ENCODE assay signal across 9 cellular contexts in the genomic region with DNA sequence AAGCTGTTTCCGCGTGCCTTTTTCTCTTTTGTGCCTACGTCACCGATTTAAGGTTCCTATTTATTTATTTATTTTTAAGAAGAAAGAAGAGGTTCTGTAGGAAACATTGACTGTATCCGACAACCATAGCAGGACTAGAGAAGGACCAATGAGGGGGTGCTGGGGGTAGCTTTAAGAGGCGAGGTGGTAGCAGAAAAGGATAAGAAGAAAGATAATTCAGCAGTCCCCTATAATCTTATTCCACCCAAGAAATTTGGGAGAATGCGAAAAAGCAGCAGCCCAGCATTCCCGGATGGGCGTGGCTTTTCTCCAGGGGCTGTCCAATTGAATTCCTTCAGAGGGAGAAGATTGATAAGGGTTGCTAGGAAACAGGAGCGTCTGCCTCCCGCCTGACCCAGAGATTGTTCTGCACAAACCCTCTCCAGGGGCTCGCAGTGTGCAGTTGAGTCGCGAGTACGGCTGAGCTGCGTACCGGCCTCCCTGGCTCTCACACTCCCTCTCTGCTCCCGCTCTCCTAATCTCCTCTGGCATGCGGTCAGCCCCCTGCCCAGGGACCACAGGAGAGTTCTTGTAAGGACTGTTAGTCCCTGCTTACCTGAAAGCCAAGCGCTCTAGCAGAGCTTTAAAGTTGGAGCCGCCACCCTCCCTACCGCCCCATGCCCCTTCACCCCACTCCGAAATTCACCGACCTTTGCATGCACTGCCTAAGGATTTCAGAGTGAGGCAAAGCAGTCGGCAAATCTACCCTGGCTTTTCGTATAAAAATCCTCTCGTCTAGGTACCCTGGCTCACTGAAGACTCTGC.
DNase-seq lines count a peak whose midpoint lies in the region; ATAC-seq lines count a peak whose summit lies in the region.
"Had no signal": no experiment of that assay in that cellular context is flagged by ENCODE, and none has a peak within 500 bp of the region (broad histone marks: within the 10 kb centered on the region; RNA-seq: fewer than 3 reads in every experiment).

A gene (plus strand): TSS at position 432 of the 804 bp plus-strand sequence. CDS start 121,237 bp downstream, outside the sequence.

- no peak for ATAC-seq in GM21528 (IDR thresholded peaks at IDR 0.05; ENCODE audit: low FRiP score, unreplicated experiment)

- H3K9me3 ChIP-seq in neuron (ENCODE audit: low read length): no peaks in the 10 kb centered on the region

- peak within 1 kb of the TSS; percentile 88 for H3K4me3 ChIP-seq in neuron (ENCODE audit: low read length)

- no peaks in the 10 kb centered on the region for H3K36me3 ChIP-seq in neuron (ENCODE audit: insufficient read depth, low read length)

- peak within 1 kb of the TSS; percentile 60 for H2AFZ ChIP-seq in neuron (ENCODE audit: low read depth, low read length)

- DNase-seq in COLO829 (ENCODE audit: low spot score) (peak; percentile 13), NCI-H526 (lab: John Stamatoyannopoulos, UW) (peak; percentile 51 to 76), globus pallidus (ENCODE audit: low spot score) (peak; percentile 91), NCI-H2081 (lab: John Stamatoyannopoulos, UW) (no peak)
- DNase-seq in effector CD4-positive, alpha-beta T cell: no peak
- no peak for DNase-seq in activated CD4-positive, alpha-beta T cell treated with anti-CD3 and anti-CD28 coated beads for 48 hours
- DNase-seq: NCI-H2171 had no signal

- H3K4me1 ChIP-seq in neuron (ENCODE audit: insufficient read depth, low read length): peaks cover 38% of the 10 kb centered on the region

- H3K27me3 ChIP-seq in neuron (ENCODE audit: insufficient read depth, low read length): no peaks in the 10 kb centered on the region

Comparison
In these comparisons a context has a peak if more than half of its experiments do, and no peak if none do; other contexts are left out.
1. DNase-seq: peak in COLO829 (single experiment), NCI-H526 (2 of 2) and globus pallidus (single experiment); none in effector CD4-positive, alpha-beta T cell (single experiment), NCI-H2081 (0 of 2) and activated CD4-positive, alpha-beta T cell treated with anti-CD3 and anti-CD28 coated beads for 48 hours (single experiment).